In genomic region chr2:20013061-20013721, GRCh38 we compare ENCODE assay signal across 1 cellular context.
A peak's percentile ranks its signal among the peaks of the same experiment; 100 is the strongest.
TF ChIP-seq lines count a peak whose summit lies in the region.

No MANE protein-coding gene starts in this region.

TF ChIP-seq in HepG2, 621 proteins besides CTCF, POLR2A, EP300 and RAD21 (continued from another document and continues in another):
- TF ChIP-seq ZNF343 (CRISPR knock-in tag; IDR thresholded peaks at IDR 0.05) (no peak), ZNF17 (CRISPR knock-in tag; IDR thresholded peaks at IDR 0.05) (no peak), IRF2 (CRISPR knock-in tag; IDR thresholded peaks at IDR 0.05) (no peak; the same call in 1 of the 2 replicates), ZNF282 (IDR thresholded peaks at IDR 0.05; ENCODE audit: partially characterized antibody) (no peak), GABPB1 (CRISPR knock-in tag; IDR thresholded peaks at IDR 0.05) (no peak), ZNF737 (CRISPR knock-in tag; IDR thresholded peaks at IDR 0.05; ENCODE audit: borderline replicate concordance) (no peak), TSC22D2 (CRISPR knock-in tag; IDR thresholded peaks at IDR 0.05; ENCODE audit: borderline replicate concordance) (no peak), CHD4 (IDR thresholded peaks at IDR 0.05; ENCODE audit: borderline replicate concordance, low read length) (no peak), EHMT2 (IDR thresholded peaks at IDR 0.05; ENCODE audit: borderline replicate concordance, low read depth, low read length) (no peak), TEF (CRISPR knock-in tag; IDR thresholded peaks at IDR 0.05) (no peak), SRY (CRISPR knock-in tag; IDR thresholded peaks at IDR 0.05) (peak; percentile 6; the same call in 1 of the 2 replicates), TCF12 (IDR thresholded peaks at IDR 0.05) (no peak), TCF12 (CRISPR knock-in tag; IDR thresholded peaks at IDR 0.05) (peak; percentile 16; the same call in 1 of the 2 replicates), HDAC1 (CRISPR knock-in tag; IDR thresholded peaks at IDR 0.05) (no peak; the same call in 1 of the 2 replicates), RXRB (CRISPR knock-in tag; IDR thresholded peaks at IDR 0.05; ENCODE audit: borderline replicate concordance) (peak; percentile 68), XBP1 (CRISPR knock-in tag; IDR thresholded peaks at IDR 0.05) (no peak), BHLHE40 (IDR thresholded peaks at IDR 0.05; ENCODE audit: low read length) (no peak), CCDC6 (CRISPR knock-in tag; IDR thresholded peaks at IDR 0.05) (no peak), HOXA3 (CRISPR knock-in tag; IDR thresholded peaks at IDR 0.05) (no peak), SOX5 (CRISPR knock-in tag; IDR thresholded peaks at IDR 0.05; ENCODE audit: borderline replicate concordance) (peak; percentile 57; the same call in 1 of the 2 replicates), ZNF234 (CRISPR knock-in tag; conservative IDR thresholded peaks at IDR 0.05) (no peak), REPIN1 (CRISPR knock-in tag; IDR thresholded peaks at IDR 0.05; ENCODE audit: borderline replicate concordance, low read depth) (no peak), PRPF4 (IDR thresholded peaks at IDR 0.05; ENCODE audit: low read depth, low read length, poor library complexity, severe bottlenecking) (no peak), KLF15 (CRISPR knock-in tag; IDR thresholded peaks at IDR 0.05; ENCODE audit: borderline replicate concordance) (no peak), SIN3B (IDR thresholded peaks at IDR 0.05; ENCODE audit: low read length) (no peak), POLR2AphosphoS5 (IDR thresholded peaks at IDR 0.05; ENCODE audit: low read depth, low read length) (no peak), SALL2 (CRISPR knock-in tag; IDR thresholded peaks at IDR 0.05) (peak; percentile 12; the same call in 1 of the 2 replicates), FOXA1 (IDR thresholded peaks at IDR 0.05) (no peak), FOXA1 (CRISPR knock-in tag; IDR thresholded peaks at IDR 0.05) (peak; percentile 72), ZNF224 (CRISPR knock-in tag; IDR thresholded peaks at IDR 0.05) (no peak), ZNF501 (CRISPR knock-in tag; IDR thresholded peaks at IDR 0.05) (peak; percentile 52; the same call in 1 of the 2 replicates), ZNF619 (CRISPR knock-in tag; IDR thresholded peaks at IDR 0.05) (no peak), TGIF2 (CRISPR knock-in tag; IDR thresholded peaks at IDR 0.05) (no peak), SIN3A (IDR thresholded peaks at IDR 0.05; ENCODE audit: borderline replicate concordance, low read depth, low read length) (0 out of 2 replicates have a peak, but pooled peaks have one; percentile 8), ZBTB8A (CRISPR knock-in tag; IDR thresholded peaks at IDR 0.05; ENCODE audit: borderline replicate concordance, low read depth) (no peak), HIVEP1 (CRISPR knock-in tag; IDR thresholded peaks at IDR 0.05) (no peak), FOXP1 (IDR thresholded peaks at IDR 0.05) (no peak), FOXP1 (CRISPR knock-in tag; IDR thresholded peaks at IDR 0.05) (no peak; the same call in 1 of the 2 replicates), ZBTB20 (CRISPR knock-in tag; IDR thresholded peaks at IDR 0.05; ENCODE audit: borderline replicate concordance, low read depth) (peak; percentile 58; the same call in 1 of the 2 replicates), ZNF460 (CRISPR knock-in tag; IDR thresholded peaks at IDR 0.05; ENCODE audit: borderline replicate concordance) (no peak), FOXK2 (IDR thresholded peaks at IDR 0.05) (no peak), ELF3 (CRISPR knock-in tag; IDR thresholded peaks at IDR 0.05) (peak; percentile 45; the same call in 1 of the 2 replicates), MYNN (CRISPR knock-in tag; IDR thresholded peaks at IDR 0.05; ENCODE audit: low read depth) (no peak), ZNF678 (CRISPR knock-in tag; IDR thresholded peaks at IDR 0.05) (no peak; the same call in 1 of the 2 replicates)
- TF ChIP-seq, protein P1, sequence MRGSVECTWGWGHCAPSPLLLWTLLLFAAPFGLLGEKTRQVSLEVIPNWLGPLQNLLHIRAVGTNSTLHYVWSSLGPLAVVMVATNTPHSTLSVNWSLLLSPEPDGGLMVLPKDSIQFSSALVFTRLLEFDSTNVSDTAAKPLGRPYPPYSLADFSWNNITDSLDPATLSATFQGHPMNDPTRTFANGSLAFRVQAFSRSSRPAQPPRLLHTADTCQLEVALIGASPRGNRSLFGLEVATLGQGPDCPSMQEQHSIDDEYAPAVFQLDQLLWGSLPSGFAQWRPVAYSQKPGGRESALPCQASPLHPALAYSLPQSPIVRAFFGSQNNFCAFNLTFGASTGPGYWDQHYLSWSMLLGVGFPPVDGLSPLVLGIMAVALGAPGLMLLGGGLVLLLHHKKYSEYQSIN (CRISPR knock-in tag; IDR thresholded peaks at IDR 0.05; ENCODE audit: borderline replicate concordance) = no peak
- TF ChIP-seq, protein P2, sequence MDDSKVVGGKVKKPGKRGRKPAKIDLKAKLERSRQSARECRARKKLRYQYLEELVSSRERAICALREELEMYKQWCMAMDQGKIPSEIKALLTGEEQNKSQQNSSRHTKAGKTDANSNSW (CRISPR knock-in tag; IDR thresholded peaks at IDR 0.05; ENCODE audit: borderline replicate concordance) = no peak
- TF ChIP-seq, protein P3, sequence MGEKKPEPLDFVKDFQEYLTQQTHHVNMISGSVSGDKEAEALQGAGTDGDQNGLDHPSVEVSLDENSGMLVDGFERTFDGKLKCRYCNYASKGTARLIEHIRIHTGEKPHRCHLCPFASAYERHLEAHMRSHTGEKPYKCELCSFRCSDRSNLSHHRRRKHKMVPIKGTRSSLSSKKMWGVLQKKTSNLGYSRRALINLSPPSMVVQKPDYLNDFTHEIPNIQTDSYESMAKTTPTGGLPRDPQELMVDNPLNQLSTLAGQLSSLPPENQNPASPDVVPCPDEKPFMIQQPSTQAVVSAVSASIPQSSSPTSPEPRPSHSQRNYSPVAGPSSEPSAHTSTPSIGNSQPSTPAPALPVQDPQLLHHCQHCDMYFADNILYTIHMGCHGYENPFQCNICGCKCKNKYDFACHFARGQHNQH (CRISPR knock-in tag; IDR thresholded peaks at IDR 0.05) = peak; percentile 47
- TF ChIP-seq, protein P4, sequence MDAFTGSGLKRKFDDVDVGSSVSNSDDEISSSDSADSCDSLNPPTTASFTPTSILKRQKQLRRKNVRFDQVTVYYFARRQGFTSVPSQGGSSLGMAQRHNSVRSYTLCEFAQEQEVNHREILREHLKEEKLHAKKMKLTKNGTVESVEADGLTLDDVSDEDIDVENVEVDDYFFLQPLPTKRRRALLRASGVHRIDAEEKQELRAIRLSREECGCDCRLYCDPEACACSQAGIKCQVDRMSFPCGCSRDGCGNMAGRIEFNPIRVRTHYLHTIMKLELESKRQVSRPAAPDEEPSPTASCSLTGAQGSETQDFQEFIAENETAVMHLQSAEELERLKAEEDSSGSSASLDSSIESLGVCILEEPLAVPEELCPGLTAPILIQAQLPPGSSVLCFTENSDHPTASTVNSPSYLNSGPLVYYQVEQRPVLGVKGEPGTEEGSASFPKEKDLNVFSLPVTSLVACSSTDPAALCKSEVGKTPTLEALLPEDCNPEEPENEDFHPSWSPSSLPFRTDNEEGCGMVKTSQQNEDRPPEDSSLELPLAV (CRISPR knock-in tag; conservative IDR thresholded peaks at IDR 0.05; ENCODE audit: low read depth) = no peak
- TF ChIP-seq, protein P5, sequence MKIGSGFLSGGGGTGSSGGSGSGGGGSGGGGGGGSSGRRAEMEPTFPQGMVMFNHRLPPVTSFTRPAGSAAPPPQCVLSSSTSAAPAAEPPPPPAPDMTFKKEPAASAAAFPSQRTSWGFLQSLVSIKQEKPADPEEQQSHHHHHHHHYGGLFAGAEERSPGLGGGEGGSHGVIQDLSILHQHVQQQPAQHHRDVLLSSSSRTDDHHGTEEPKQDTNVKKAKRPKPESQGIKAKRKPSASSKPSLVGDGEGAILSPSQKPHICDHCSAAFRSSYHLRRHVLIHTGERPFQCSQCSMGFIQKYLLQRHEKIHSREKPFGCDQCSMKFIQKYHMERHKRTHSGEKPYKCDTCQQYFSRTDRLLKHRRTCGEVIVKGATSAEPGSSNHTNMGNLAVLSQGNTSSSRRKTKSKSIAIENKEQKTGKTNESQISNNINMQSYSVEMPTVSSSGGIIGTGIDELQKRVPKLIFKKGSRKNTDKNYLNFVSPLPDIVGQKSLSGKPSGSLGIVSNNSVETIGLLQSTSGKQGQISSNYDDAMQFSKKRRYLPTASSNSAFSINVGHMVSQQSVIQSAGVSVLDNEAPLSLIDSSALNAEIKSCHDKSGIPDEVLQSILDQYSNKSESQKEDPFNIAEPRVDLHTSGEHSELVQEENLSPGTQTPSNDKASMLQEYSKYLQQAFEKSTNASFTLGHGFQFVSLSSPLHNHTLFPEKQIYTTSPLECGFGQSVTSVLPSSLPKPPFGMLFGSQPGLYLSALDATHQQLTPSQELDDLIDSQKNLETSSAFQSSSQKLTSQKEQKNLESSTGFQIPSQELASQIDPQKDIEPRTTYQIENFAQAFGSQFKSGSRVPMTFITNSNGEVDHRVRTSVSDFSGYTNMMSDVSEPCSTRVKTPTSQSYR (CRISPR knock-in tag; IDR thresholded peaks at IDR 0.05; ENCODE audit: borderline replicate concordance) = no peak; the same call in 1 of the 2 replicates
- TF ChIP-seq, protein P6, sequence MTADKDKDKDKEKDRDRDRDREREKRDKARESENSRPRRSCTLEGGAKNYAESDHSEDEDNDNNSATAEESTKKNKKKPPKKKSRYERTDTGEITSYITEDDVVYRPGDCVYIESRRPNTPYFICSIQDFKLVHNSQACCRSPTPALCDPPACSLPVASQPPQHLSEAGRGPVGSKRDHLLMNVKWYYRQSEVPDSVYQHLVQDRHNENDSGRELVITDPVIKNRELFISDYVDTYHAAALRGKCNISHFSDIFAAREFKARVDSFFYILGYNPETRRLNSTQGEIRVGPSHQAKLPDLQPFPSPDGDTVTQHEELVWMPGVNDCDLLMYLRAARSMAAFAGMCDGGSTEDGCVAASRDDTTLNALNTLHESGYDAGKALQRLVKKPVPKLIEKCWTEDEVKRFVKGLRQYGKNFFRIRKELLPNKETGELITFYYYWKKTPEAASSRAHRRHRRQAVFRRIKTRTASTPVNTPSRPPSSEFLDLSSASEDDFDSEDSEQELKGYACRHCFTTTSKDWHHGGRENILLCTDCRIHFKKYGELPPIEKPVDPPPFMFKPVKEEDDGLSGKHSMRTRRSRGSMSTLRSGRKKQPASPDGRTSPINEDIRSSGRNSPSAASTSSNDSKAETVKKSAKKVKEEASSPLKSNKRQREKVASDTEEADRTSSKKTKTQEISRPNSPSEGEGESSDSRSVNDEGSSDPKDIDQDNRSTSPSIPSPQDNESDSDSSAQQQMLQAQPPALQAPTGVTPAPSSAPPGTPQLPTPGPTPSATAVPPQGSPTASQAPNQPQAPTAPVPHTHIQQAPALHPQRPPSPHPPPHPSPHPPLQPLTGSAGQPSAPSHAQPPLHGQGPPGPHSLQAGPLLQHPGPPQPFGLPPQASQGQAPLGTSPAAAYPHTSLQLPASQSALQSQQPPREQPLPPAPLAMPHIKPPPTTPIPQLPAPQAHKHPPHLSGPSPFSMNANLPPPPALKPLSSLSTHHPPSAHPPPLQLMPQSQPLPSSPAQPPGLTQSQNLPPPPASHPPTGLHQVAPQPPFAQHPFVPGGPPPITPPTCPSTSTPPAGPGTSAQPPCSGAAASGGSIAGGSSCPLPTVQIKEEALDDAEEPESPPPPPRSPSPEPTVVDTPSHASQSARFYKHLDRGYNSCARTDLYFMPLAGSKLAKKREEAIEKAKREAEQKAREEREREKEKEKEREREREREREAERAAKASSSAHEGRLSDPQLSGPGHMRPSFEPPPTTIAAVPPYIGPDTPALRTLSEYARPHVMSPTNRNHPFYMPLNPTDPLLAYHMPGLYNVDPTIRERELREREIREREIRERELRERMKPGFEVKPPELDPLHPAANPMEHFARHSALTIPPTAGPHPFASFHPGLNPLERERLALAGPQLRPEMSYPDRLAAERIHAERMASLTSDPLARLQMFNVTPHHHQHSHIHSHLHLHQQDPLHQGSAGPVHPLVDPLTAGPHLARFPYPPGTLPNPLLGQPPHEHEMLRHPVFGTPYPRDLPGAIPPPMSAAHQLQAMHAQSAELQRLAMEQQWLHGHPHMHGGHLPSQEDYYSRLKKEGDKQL (CRISPR knock-in tag; IDR thresholded peaks at IDR 0.05; ENCODE audit: low read depth) = peak; percentile 20; the same call in 1 of the 2 replicates
- TF ChIP-seq, protein P7, sequence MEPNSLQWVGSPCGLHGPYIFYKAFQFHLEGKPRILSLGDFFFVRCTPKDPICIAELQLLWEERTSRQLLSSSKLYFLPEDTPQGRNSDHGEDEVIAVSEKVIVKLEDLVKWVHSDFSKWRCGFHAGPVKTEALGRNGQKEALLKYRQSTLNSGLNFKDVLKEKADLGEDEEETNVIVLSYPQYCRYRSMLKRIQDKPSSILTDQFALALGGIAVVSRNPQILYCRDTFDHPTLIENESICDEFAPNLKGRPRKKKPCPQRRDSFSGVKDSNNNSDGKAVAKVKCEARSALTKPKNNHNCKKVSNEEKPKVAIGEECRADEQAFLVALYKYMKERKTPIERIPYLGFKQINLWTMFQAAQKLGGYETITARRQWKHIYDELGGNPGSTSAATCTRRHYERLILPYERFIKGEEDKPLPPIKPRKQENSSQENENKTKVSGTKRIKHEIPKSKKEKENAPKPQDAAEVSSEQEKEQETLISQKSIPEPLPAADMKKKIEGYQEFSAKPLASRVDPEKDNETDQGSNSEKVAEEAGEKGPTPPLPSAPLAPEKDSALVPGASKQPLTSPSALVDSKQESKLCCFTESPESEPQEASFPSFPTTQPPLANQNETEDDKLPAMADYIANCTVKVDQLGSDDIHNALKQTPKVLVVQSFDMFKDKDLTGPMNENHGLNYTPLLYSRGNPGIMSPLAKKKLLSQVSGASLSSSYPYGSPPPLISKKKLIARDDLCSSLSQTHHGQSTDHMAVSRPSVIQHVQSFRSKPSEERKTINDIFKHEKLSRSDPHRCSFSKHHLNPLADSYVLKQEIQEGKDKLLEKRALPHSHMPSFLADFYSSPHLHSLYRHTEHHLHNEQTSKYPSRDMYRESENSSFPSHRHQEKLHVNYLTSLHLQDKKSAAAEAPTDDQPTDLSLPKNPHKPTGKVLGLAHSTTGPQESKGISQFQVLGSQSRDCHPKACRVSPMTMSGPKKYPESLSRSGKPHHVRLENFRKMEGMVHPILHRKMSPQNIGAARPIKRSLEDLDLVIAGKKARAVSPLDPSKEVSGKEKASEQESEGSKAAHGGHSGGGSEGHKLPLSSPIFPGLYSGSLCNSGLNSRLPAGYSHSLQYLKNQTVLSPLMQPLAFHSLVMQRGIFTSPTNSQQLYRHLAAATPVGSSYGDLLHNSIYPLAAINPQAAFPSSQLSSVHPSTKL (CRISPR knock-in tag; IDR thresholded peaks at IDR 0.05) = 0 out of 2 replicates have a peak, but pooled peaks have one; percentile 72
- TF ChIP-seq, protein P8, sequence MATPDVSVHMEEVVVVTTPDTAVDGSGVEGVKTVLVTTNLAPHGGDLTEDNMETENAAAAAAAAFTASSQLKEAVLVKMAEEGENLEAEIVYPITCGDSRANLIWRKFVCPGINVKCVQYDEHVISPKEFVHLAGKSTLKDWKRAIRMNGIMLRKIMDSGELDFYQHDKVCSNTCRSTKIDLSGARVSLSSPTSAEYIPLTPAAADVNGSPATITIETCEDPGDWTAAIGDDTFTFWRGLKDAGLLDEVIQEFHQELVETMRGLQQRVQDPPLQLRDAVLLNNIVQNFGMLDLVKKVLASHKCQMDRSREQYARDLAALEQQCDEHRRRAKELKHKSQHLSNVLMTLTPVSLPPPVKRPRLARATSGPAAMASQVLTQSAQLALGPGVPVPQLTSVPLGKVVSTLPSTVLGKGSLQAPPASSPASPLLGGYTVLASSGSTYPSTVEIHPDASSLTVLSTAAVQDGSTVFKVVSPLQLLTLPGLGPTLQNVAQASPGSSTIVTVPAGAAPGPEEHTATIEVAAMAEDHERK (CRISPR knock-in tag; IDR thresholded peaks at IDR 0.05; ENCODE audit: low read depth) = no peak
